Comparison of ENCODE assay signal across 1 cellular context in the genomic region with DNA sequence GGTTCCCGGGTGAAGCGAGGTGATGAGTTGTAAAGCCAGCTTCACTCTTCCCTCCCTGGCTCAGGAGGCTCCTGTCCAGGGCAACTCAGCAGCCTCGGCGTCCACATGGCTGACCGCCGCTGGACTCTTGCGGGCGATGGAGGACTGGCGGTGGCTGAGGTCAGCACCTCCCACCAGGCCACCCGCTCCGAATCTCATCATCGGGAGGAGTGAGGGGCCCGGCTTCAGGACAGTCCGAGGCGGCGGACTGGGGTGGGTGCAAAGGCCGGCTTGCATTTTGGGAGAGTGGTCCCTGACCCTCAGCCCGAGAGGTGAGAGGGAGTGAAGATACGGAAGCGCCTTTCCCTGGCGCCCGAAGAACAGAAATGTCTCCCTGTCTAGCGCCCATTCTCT.
TF ChIP-seq lines count a peak whose summit lies in the region.

No MANE protein-coding gene starts in this region.

TF ChIP-seq in endothelial cell of umbilical vein, 7 proteins besides CTCF, POLR2A, EP300 and RAD21 (continued from another document):
- no peak for TF ChIP-seq JUN (IDR thresholded peaks at IDR 0.05; ENCODE audit: borderline replicate concordance, insufficient read depth, insufficient read length, low read depth)
- TF ChIP-seq GATA2 (IDR thresholded peaks at IDR 0.05; ENCODE audit: insufficient read depth, insufficient read length, low read depth, low read length) = no peak
